ENCODE assay signal across 1 cellular context in the genomic region with DNA sequence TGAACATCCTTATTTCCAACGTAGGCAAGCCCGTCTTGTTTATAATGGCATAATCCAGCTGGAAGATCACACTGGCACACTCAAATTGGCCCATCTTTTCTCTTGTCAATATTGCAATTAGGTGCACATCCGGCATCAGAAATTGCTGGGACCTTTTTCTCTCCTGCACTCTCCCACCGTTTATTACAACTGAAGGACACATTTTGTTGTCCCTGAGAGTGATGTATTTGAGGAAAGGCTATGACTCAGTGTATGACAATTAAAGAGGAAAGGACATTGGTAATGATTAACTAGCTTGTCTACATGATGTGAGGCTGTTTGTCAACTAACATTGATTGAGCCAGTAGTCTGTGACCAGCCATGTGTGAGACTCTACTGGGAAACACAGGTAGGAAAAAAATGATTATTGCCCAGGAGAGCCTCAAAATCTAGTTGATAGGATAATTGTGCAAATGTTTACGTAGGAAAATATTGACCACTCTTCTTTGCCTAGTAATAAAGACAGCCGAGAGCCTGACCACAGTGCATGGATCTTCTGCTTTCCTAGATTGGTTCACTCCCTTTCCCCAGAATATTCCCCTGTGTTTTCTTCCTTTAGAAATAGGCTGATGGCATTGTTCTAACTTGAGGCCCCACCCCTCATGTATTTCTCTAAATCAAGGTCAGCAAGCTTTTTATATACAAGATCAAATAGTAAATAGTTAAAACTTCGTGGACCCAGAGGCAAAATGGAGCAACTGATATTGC.
TF ChIP-seq lines count a peak whose summit lies in the region.

No MANE protein-coding gene starts in this region.

TF ChIP-seq in H1, 55 proteins besides CTCF, POLR2A, EP300 and RAD21:
- TF ChIP-seq KDM4A (IDR thresholded peaks at IDR 0.05; ENCODE audit: low read depth, low read length, severe bottlenecking) (no peak), SP4 (IDR thresholded peaks at IDR 0.05; ENCODE audit: low read length) (no peak), BACH1 (IDR thresholded peaks at IDR 0.05; ENCODE audit: low read length) (no peak), SP2 (IDR thresholded peaks at IDR 0.05; ENCODE audit: low read length) (no peak), POU5F1 (IDR thresholded peaks at IDR 0.05; ENCODE audit: low read depth, low read length) (no peak), BRCA1 (IDR thresholded peaks at IDR 0.05; ENCODE audit: low read depth, low read length) (no peak), EZH2 (IDR thresholded peaks at IDR 0.05; ENCODE audit: low read depth, low read length, severe bottlenecking) (no peak), TAF1 (IDR thresholded peaks at IDR 0.05; ENCODE audit: low read depth, low read length) (no peak), CTBP2 (IDR thresholded peaks at IDR 0.05; ENCODE audit: borderline replicate concordance, insufficient read depth, insufficient read length, low read length) (no peak), JUN (IDR thresholded peaks at IDR 0.05; ENCODE audit: low read depth, low read length) (no peak), NANOG (IDR thresholded peaks at IDR 0.05; ENCODE audit: insufficient read depth, low read depth, low read length, poor library complexity, severe bottlenecking) (no peak)
- TF ChIP-seq, protein P1, sequence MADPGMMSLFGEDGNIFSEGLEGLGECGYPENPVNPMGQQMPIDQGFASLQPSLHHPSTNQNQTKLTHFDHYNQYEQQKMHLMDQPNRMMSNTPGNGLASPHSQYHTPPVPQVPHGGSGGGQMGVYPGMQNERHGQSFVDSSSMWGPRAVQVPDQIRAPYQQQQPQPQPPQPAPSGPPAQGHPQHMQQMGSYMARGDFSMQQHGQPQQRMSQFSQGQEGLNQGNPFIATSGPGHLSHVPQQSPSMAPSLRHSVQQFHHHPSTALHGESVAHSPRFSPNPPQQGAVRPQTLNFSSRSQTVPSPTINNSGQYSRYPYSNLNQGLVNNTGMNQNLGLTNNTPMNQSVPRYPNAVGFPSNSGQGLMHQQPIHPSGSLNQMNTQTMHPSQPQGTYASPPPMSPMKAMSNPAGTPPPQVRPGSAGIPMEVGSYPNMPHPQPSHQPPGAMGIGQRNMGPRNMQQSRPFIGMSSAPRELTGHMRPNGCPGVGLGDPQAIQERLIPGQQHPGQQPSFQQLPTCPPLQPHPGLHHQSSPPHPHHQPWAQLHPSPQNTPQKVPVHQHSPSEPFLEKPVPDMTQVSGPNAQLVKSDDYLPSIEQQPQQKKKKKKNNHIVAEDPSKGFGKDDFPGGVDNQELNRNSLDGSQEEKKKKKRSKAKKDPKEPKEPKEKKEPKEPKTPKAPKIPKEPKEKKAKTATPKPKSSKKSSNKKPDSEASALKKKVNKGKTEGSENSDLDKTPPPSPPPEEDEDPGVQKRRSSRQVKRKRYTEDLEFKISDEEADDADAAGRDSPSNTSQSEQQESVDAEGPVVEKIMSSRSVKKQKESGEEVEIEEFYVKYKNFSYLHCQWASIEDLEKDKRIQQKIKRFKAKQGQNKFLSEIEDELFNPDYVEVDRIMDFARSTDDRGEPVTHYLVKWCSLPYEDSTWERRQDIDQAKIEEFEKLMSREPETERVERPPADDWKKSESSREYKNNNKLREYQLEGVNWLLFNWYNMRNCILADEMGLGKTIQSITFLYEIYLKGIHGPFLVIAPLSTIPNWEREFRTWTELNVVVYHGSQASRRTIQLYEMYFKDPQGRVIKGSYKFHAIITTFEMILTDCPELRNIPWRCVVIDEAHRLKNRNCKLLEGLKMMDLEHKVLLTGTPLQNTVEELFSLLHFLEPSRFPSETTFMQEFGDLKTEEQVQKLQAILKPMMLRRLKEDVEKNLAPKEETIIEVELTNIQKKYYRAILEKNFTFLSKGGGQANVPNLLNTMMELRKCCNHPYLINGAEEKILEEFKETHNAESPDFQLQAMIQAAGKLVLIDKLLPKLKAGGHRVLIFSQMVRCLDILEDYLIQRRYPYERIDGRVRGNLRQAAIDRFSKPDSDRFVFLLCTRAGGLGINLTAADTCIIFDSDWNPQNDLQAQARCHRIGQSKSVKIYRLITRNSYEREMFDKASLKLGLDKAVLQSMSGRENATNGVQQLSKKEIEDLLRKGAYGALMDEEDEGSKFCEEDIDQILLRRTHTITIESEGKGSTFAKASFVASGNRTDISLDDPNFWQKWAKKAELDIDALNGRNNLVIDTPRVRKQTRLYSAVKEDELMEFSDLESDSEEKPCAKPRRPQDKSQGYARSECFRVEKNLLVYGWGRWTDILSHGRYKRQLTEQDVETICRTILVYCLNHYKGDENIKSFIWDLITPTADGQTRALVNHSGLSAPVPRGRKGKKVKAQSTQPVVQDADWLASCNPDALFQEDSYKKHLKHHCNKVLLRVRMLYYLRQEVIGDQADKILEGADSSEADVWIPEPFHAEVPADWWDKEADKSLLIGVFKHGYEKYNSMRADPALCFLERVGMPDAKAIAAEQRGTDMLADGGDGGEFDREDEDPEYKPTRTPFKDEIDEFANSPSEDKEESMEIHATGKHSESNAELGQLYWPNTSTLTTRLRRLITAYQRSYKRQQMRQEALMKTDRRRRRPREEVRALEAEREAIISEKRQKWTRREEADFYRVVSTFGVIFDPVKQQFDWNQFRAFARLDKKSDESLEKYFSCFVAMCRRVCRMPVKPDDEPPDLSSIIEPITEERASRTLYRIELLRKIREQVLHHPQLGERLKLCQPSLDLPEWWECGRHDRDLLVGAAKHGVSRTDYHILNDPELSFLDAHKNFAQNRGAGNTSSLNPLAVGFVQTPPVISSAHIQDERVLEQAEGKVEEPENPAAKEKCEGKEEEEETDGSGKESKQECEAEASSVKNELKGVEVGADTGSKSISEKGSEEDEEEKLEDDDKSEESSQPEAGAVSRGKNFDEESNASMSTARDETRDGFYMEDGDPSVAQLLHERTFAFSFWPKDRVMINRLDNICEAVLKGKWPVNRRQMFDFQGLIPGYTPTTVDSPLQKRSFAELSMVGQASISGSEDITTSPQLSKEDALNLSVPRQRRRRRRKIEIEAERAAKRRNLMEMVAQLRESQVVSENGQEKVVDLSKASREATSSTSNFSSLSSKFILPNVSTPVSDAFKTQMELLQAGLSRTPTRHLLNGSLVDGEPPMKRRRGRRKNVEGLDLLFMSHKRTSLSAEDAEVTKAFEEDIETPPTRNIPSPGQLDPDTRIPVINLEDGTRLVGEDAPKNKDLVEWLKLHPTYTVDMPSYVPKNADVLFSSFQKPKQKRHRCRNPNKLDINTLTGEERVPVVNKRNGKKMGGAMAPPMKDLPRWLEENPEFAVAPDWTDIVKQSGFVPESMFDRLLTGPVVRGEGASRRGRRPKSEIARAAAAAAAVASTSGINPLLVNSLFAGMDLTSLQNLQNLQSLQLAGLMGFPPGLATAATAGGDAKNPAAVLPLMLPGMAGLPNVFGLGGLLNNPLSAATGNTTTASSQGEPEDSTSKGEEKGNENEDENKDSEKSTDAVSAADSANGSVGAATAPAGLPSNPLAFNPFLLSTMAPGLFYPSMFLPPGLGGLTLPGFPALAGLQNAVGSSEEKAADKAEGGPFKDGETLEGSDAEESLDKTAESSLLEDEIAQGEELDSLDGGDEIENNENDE (IDR thresholded peaks at IDR 0.05; ENCODE audit: insufficient replicate concordance, low read length) = no peak
- TF ChIP-seq, protein P2, sequence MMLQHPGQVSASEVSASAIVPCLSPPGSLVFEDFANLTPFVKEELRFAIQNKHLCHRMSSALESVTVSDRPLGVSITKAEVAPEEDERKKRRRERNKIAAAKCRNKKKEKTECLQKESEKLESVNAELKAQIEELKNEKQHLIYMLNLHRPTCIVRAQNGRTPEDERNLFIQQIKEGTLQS (IDR thresholded peaks at IDR 0.05; ENCODE audit: insufficient read depth, low read depth, low read length) = no peak
